In the genomic region with DNA sequence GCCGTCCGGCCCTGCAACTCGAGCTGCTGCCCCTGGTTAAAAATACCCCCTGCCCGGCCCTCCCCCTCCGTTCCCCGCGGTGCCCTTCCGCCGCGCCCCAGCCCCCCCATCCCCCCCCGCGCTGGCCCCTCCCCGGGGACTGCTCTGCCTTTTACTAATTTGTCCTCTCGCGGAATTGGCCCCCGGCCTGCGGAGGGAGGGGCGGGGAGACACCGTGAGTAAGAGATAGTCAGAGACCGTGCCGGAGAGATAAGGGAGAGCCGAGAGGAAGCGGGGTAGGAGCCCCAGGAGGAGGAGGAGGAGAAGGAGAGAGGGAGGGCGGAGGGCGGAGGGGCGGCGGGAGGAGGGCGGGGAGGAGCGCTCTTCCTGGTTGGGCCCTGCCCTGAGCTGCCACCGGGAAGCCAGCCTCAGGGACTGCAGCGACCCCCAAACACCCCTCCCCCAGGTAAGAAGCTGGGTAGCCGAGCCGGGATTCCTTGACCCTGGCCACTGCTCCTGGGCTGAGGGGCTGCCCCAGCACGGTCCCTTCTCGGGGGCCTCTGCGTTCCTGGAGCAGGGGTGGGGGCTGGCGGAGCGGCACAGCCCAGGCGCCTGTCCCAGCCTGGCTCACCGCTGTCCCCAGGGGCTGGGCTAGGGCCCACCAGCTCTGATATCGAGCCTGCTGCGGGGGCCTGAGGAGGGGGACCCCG, we compare ENCODE assay signal across 1 cellular context.
TF ChIP-seq lines count a peak whose summit lies in the region.

Gene CAPN1 (plus strand): TSS at position 360 of the 689 bp plus-strand sequence. CDS start 774 bp downstream, outside the sequence.

TF ChIP-seq in GM23338, 12 proteins besides CTCF, POLR2A, EP300 and RAD21 (continued from another document):
- TF ChIP-seq, protein P1, sequence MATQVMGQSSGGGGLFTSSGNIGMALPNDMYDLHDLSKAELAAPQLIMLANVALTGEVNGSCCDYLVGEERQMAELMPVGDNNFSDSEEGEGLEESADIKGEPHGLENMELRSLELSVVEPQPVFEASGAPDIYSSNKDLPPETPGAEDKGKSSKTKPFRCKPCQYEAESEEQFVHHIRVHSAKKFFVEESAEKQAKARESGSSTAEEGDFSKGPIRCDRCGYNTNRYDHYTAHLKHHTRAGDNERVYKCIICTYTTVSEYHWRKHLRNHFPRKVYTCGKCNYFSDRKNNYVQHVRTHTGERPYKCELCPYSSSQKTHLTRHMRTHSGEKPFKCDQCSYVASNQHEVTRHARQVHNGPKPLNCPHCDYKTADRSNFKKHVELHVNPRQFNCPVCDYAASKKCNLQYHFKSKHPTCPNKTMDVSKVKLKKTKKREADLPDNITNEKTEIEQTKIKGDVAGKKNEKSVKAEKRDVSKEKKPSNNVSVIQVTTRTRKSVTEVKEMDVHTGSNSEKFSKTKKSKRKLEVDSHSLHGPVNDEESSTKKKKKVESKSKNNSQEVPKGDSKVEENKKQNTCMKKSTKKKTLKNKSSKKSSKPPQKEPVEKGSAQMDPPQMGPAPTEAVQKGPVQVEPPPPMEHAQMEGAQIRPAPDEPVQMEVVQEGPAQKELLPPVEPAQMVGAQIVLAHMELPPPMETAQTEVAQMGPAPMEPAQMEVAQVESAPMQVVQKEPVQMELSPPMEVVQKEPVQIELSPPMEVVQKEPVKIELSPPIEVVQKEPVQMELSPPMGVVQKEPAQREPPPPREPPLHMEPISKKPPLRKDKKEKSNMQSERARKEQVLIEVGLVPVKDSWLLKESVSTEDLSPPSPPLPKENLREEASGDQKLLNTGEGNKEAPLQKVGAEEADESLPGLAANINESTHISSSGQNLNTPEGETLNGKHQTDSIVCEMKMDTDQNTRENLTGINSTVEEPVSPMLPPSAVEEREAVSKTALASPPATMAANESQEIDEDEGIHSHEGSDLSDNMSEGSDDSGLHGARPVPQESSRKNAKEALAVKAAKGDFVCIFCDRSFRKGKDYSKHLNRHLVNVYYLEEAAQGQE (IDR thresholded peaks at IDR 0.05; ENCODE audit: unreplicated experiment): no peak
- no peak for TF ChIP-seq ZNF462 (CRISPR knock-in tag; IDR thresholded peaks at IDR 0.05)
- TF ChIP-seq EZH2 (IDR thresholded peaks at IDR 0.05; ENCODE audit: low read depth, unreplicated experiment): no peak
TF ChIP-seq in GM23338: peak in this region for 0.
